20 cellular contexts compared by ENCODE assay signal in genomic region chr3:12793701-12794100, GRCh38. TPM values are rescaled to one million over a fixed set of nuclear protein-coding genes. Genes with fewer than 3 reads are reported as not detected.
DNase-seq lines count a peak whose midpoint lies in the region; ATAC-seq and TF ChIP-seq lines count a peak whose summit lies in the region.
"Had no signal": no experiment of that assay in that cellular context is flagged by ENCODE, and none has a peak within 500 bp of the region (broad histone marks: within the 10 kb centered on the region; RNA-seq: fewer than 3 reads in every experiment).

No MANE protein-coding gene starts in this region.

- 32 to 59% (median 37%) methylated on average over 5 of the region's 5 CpGs for WGBS in psoas muscle, 3 donors
- 89% methylated on average over 4 to 5 of the region's 5 CpGs for WGBS in endodermal cell (ENCODE audit: insufficient coverage in 1 of 2, insufficient read length in 1 of 2), 2 experiments

- DNase-seq in EH (ENCODE audit: low read depth) (peak; percentile 15), left kidney (ENCODE audit: low read depth, low spot score) (peak; percentile 63), psoas muscle (no peak), HT-29 (ENCODE audit: low spot score) (no peak), endodermal cell (no peak), NCI-H2227 treated with DMSO at 0.1 percent for 48 hours (lab: John Stamatoyannopoulos, UW) (no peak)
- DNase-seq: AML-193; Caco-2; CD4-positive, alpha-beta T cell; DMS153; DMS79 treated with DMSO at 0.1 percent for 48 hours; EL; H9 had no signal

- H3K36me3 ChIP-seq in psoas muscle (ENCODE audit: insufficient read depth in 1 of 2, low read depth in 1 of 2) = no peaks in the 10 kb centered on the region
- H3K36me3 ChIP-seq in skeletal muscle tissue (ENCODE audit: control insufficient read depth in 3 of 3, insufficient read depth in 3 of 3, low read length in 3 of 3) = no peaks in the 10 kb centered on the region
- H3K36me3 ChIP-seq in endodermal cell (ENCODE audit: control insufficient read depth, insufficient read depth, low read length) = no peaks in the 10 kb centered on the region

- no peaks in the 10 kb centered on the region for H3K4me1 Mint-ChIP-seq in endodermal cell

- H3K27ac ChIP-seq in psoas muscle (peak overlapping the region; percentile 58), skeletal muscle tissue (ENCODE audit: low read depth, low read length) (peak overlapping the region; percentile 56), endodermal cell (ENCODE audit: low read depth, low read length) (no peak overlapping the region)
- H3K27ac ChIP-seq: 22Rv1, A549, C4-2B had no signal

- no peaks in the 10 kb centered on the region for H3K27me3 ChIP-seq in psoas muscle (ENCODE audit: insufficient read depth in 3 of 3, low read length in 2 of 3)
- H3K27me3 ChIP-seq in skeletal muscle tissue (ENCODE audit: control insufficient read depth in 3 of 3, insufficient read depth in 3 of 3, low read length in 3 of 3) = no peaks in the 10 kb centered on the region
- no peaks in the 10 kb centered on the region for H3K27me3 ChIP-seq in endodermal cell (ENCODE audit: control insufficient read depth, insufficient read depth, low read length, poor library complexity, severe bottlenecking)

- peak in 1 of 4 donors; percentile 16 for ATAC-seq in psoas muscle
- no peak for ATAC-seq in GM18867 (IDR thresholded peaks at IDR 0.05; ENCODE audit: unreplicated experiment)
- ATAC-seq: A549 had no signal

- TF ChIP-seq CTCF in psoas muscle (IDR thresholded peaks at IDR 0.05) = no peak
- no peak for TF ChIP-seq CTCF in endodermal cell (conservative IDR thresholded peaks at IDR 0.05)

- H3K9me3 Mint-ChIP-seq in endodermal cell = no peaks in the 10 kb centered on the region
- H3K9me3 Mint-ChIP-seq: CD4-positive, alpha-beta T cell had no signal

- no peak overlapping the region for H3K4me3 Mint-ChIP-seq in endodermal cell
- H3K4me3 Mint-ChIP-seq: CD4-positive, alpha-beta T cell; H9 had no signal

- no peak overlapping the region for H3K27ac Mint-ChIP-seq in endodermal cell
- H3K27ac Mint-ChIP-seq: CD4-positive, alpha-beta T cell had no signal

- H3K4me1 ChIP-seq in psoas muscle = peaks cover 8% of the 10 kb centered on the region
- H3K4me1 ChIP-seq in skeletal muscle tissue (ENCODE audit: control insufficient read depth in 3 of 3, insufficient read depth in 3 of 3, low read length in 3 of 3) = peaks cover 6 to 20% (median 18%) of the 10 kb centered on the region in 3 donors
- no peaks in the 10 kb centered on the region for H3K4me1 ChIP-seq in endodermal cell (ENCODE audit: control insufficient read depth, insufficient read depth, low read length)
- H3K4me1 ChIP-seq: Caco-2 had no signal

- peaks cover 7% of the 10 kb centered on the region for H3K27me3 Mint-ChIP-seq in endodermal cell (ENCODE audit: insufficient read depth)
- H3K27me3 Mint-ChIP-seq: CD4-positive, alpha-beta T cell had no signal

- intact Hi-C loops in psoas muscle (cut with DNase I) = no loop called here

- H3K4me3 ChIP-seq in psoas muscle (no peak overlapping the region), skeletal muscle tissue (ENCODE audit: low read length in 3 of 3) (no peak overlapping the region), endodermal cell (ENCODE audit: low read length) (no peak overlapping the region)
- H3K4me3 ChIP-seq: A549 had no signal

- no peaks in the 10 kb centered on the region for H3K9me3 ChIP-seq in psoas muscle
- no peaks in the 10 kb centered on the region for H3K9me3 ChIP-seq in skeletal muscle tissue (ENCODE audit: control insufficient read depth in 3 of 3, low read length in 3 of 3)
- no peaks in the 10 kb centered on the region for H3K9me3 ChIP-seq in endodermal cell (ENCODE audit: control insufficient read depth, low read length)
- H3K9me3 ChIP-seq: A549, Caco-2 had no signal

- H3K9ac ChIP-seq in skeletal muscle tissue (ENCODE audit: low read depth in 1 of 3, low read length in 3 of 3) = no peak overlapping the region
- no peak overlapping the region for H3K9ac ChIP-seq in endodermal cell (ENCODE audit: extremely low read depth, low read length, poor library complexity, severe bottlenecking)

- no peaks in the 10 kb centered on the region for H3K36me3 Mint-ChIP-seq in endodermal cell (ENCODE audit: low read depth)

RNA-seq across cellular contexts. Expression of gene CAND2, which starts 2.8 kb away (rescaled TPM):
- 100 to 1,000 TPM; 128 to 220 (median 138) TPM for total RNA-seq in psoas muscle
- 10 to 100 TPM in 2 of 3 donors, 1 to 10 TPM in 1; 3.7 to 65.3 (median 48.8) TPM for polyA plus RNA-seq in psoas muscle
- total RNA-seq in skeletal muscle tissue = 22.4 TPM
- total RNA-seq in HT-29 (2014; rRNA removed; shearing (Covaris generic)) = not detected in 2 replicates
- 10 to 100 TPM in 1 of 2 donors, 1 to 10 TPM in 1; 7.8 to 15.0 TPM for total RNA-seq in endodermal cell
- 12.4 TPM for polyA plus RNA-seq in endodermal cell (2013, experiment 1 of 2)
- polyA plus RNA-seq in endodermal cell (2013, experiment 2 of 2) = 10.1 TPM
- total RNA-seq: Caco-2 had no signal

RNA-seq across cellular contexts. Expression of gene TMEM40, which starts 34.6 kb away (rescaled TPM):
- total RNA-seq in psoas muscle (1 to 10 TPM in 3 of 4 donors, under 1 TPM in 1; 0.59 to 4.4 (median 2.3) TPM), skeletal muscle tissue (under 0.01 TPM), endodermal cell (not detected)
- polyA plus RNA-seq in psoas muscle = under 1 TPM; 0.30 to 0.52 (median 0.40) TPM
- not detected in 2 replicates for total RNA-seq in HT-29 (2014; rRNA removed; shearing (Covaris generic))
- polyA plus RNA-seq in endodermal cell (2013, experiment 1 of 2) = not detected
- polyA plus RNA-seq in endodermal cell (2013, experiment 2 of 2) = not detected
- total RNA-seq: CD4-positive, alpha-beta T cell; G401; H1; H9 had no signal

RNA-seq across cellular contexts. Expression of gene RPL32, which starts 47.7 kb away (rescaled TPM):
- total RNA-seq in psoas muscle (1,000 to 10,000 TPM; 1,418 to 1,919 (median 1,477) TPM), skeletal muscle tissue (1,978 TPM), endodermal cell (1,000 to 10,000 TPM; 1,362 to 1,580 TPM)
- polyA plus RNA-seq in psoas muscle = 1,000 to 10,000 TPM; 2,325 to 2,939 (median 2,347) TPM
- 1,047 and 1,077 TPM in 2 replicates for total RNA-seq in HT-29 (2014; rRNA removed; shearing (Covaris generic))
- polyA plus RNA-seq in endodermal cell (2013, experiment 1 of 2) = 2,723 TPM
- polyA plus RNA-seq in endodermal cell (2013, experiment 2 of 2) = 2,594 TPM

Comparison
In these comparisons a context has a peak if more than half of its experiments do, and no peak if none do; other contexts are left out.
1. DNase-seq: peak in EH (single experiment) and left kidney (single experiment); none in psoas muscle (0 of 2), HT-29 (single experiment), endodermal cell (single experiment) and NCI-H2227 treated with DMSO at 0.1 percent for 48 hours (single experiment).